Comparison of ENCODE assay signal across 11 cellular contexts in genomic region chr6:161226005-161226964, GRCh38. TPM values are rescaled to one million over a fixed set of nuclear protein-coding genes. Genes with fewer than 3 reads are reported as not detected.
A peak's percentile ranks its signal among the peaks of the same experiment; 100 is the strongest.
DNase-seq lines count a peak whose midpoint lies in the region; ATAC-seq and TF ChIP-seq lines count a peak whose summit lies in the region.
"Had no signal": no experiment of that assay in that cellular context is flagged by ENCODE, and none has a peak within 500 bp of the region (broad histone marks: within the 10 kb centered on the region; RNA-seq: fewer than 3 reads in every experiment).

No MANE protein-coding gene starts in this region.

- H3K36me3 ChIP-seq in OCI-LY7 (ENCODE audit: insufficient read depth, low read length): no peaks in the 10 kb centered on the region
- H3K36me3 ChIP-seq in gastroesophageal sphincter: no peaks in the 10 kb centered on the region
- 0 out of 2 replicates have a peak, but pooled peaks cover 3% of the 10 kb centered on the region for H3K36me3 ChIP-seq in HAP-1 (replicated peaks)

- H3K9me3 ChIP-seq in OCI-LY7 (ENCODE audit: low read length) (no peaks in the 10 kb centered on the region), gastroesophageal sphincter (no peaks in the 10 kb centered on the region), HAP-1 (no peaks in the 10 kb centered on the region)

- intact Hi-C loops in OCI-LY7 (cut with micrococcal nuclease; ENCODE audit: unreplicated experiment): no loop called here

- no peak for TF ChIP-seq EP300 in gastroesophageal sphincter (IDR thresholded peaks at IDR 0.05)

- H3K27me3 ChIP-seq in gastroesophageal sphincter: no peaks in the 10 kb centered on the region
- H3K27me3 ChIP-seq in HAP-1 (ENCODE audit: low read depth): no peaks in the 10 kb centered on the region

- no peak overlapping the region for H3K4me2 ChIP-seq in OCI-LY7 (ENCODE audit: low read length)

- POLR2A ChIA-PET in OCI-LY7 (lab: Charles Lee): interaction anchor here (0.6 kb wide), 1 partner anchor 121 kb away, joined by 3 read pairs; no protein-coding TSS in a partner anchor

- peak; percentile 7 for DNase-seq in stimulated activated CD4-positive, alpha-beta T cell treated with anti-CD3 and anti-CD28 coated beads, Interleukin-4, amount 100 ng/mL, for 24 hours
- no peak for DNase-seq in stimulated activated CD4-positive, alpha-beta T cell treated with anti-CD3 and anti-CD28 coated beads, Interleukin-4, amount 100 ng/mL, for 1 hour
- DNase-seq in OCI-LY7 (ENCODE audit: low spot score) (no peak), 8988T (no peak), iPS-NIHi11 (ENCODE audit: low spot score) (no peak), HAP-1 (ENCODE audit: low spot score in 2 of 2) (no peak)
- DNase-seq in effector CD4-positive, alpha-beta T cell: no peak
- DNase-seq: DMS79 treated with DMSO at 0.1 percent for 48 hours, midbrain, SIG-M5 had no signal

- in situ Hi-C loops in HAP-1 (cut with MboI; ENCODE audit: low sequenced_read_pairs): no loop called here

- no peaks in the 10 kb centered on the region for H4K20me1 ChIP-seq in OCI-LY7 (ENCODE audit: insufficient read depth, low read length)

- H3K4me3 ChIP-seq in OCI-LY7 (ENCODE audit: low read depth, low read length, poor library complexity, severe bottlenecking) (no peak overlapping the region), gastroesophageal sphincter (no peak overlapping the region), HAP-1 (no peak overlapping the region)

- no peaks in the 10 kb centered on the region for H3K79me2 ChIP-seq in OCI-LY7 (ENCODE audit: insufficient read depth, low read depth, low read length)

- no peaks in the 10 kb centered on the region for H3K9me2 ChIP-seq in OCI-LY7 (ENCODE audit: insufficient read depth, low read length)

- no TSS peak for BruUV-seq in OCI-LY7 (replicated peaks; lab: Mats Ljungman, UMichigan)

- no peak for ATAC-seq in gastroesophageal sphincter

- H3K27ac ChIP-seq in OCI-LY7 (ENCODE audit: low read depth, low read length, poor library complexity, severe bottlenecking) (no peak overlapping the region), gastroesophageal sphincter (peak overlapping the region in 3 of 4 donors; percentile 1 to 48 (median 36))

- TF ChIP-seq CTCF in OCI-LY7 (conservative IDR thresholded peaks at IDR 0.05; ENCODE audit: low read length): no peak
- no peak for TF ChIP-seq CTCF in gastroesophageal sphincter (IDR thresholded peaks at IDR 0.05)

- 48 to 50% methylated on average over 5 to 8 of the region's 8 CpGs for WGBS in gastroesophageal sphincter (ENCODE audit: low coverage in 1 of 2), 2 donors

- CTCF ChIA-PET in OCI-LY7 (lab: Charles Lee; ENCODE audit: unreplicated experiment): no interaction called here

- H3K4me1 ChIP-seq in OCI-LY7 (ENCODE audit: insufficient read depth, low read length, poor library complexity, severe bottlenecking) (no peaks in the 10 kb centered on the region), gastroesophageal sphincter (peaks cover 0 to 43% (median 20%) of the 10 kb centered on the region in 3 donors), HAP-1 (no peaks in the 10 kb centered on the region)

- TF ChIP-seq POLR2A in gastroesophageal sphincter (IDR thresholded peaks at IDR 0.05): no peak

- 0 out of 2 replicates have a peak overlapping the region, but pooled peaks have one; percentile 9 for H2AFZ ChIP-seq in OCI-LY7 (ENCODE audit: low read length)

RNA-seq across cellular contexts. Expression of gene AGPAT4, which starts 47.6 kb away (rescaled TPM):
- total RNA-seq in OCI-LY7 (2014; rRNA removed; shearing (Covaris generic)): 0.85 and 0.95 TPM in 2 replicates
- total RNA-seq in OCI-LY7 (2022) (0.87 and 1.3 TPM in 2 replicates), gastroesophageal sphincter (10 to 100 TPM in 2 of 4 donors, 1 to 10 TPM in 2; 7.2 to 10.8 (median 9.1) TPM)
